21 cellular contexts compared by ENCODE assay signal in genomic region chr7:7745966-7746365, GRCh38. TPM values are rescaled to one million over a fixed set of nuclear protein-coding genes. Genes with fewer than 3 reads are reported as not detected.
DNase-seq lines count a peak whose midpoint lies in the region; ATAC-seq, FAIRE-seq and TF ChIP-seq lines count a peak whose summit lies in the region.
"Had no signal": no experiment of that assay in that cellular context is flagged by ENCODE, and none has a peak within 500 bp of the region (broad histone marks: within the 10 kb centered on the region; RNA-seq: fewer than 3 reads in every experiment).

No MANE protein-coding gene starts in this region.

- peaks cover 0 to 3% (median 0%) of the 10 kb centered on the region in 7 donors for H3K9me3 Mint-ChIP-seq in naive B cell
- H3K9me3 Mint-ChIP-seq in CD14-positive monocyte: no peaks in the 10 kb centered on the region
- no peaks in the 10 kb centered on the region for H3K9me3 Mint-ChIP-seq in activated T-helper 17 cell treated with anti-CD3 and anti-CD28 coated beads, Interleukin-2, amount 50 U/mL, for 72 hours
- H3K9me3 Mint-ChIP-seq: CD4-positive, alpha-beta memory T cell; HFFc6 had no signal

- H3K36me3 ChIP-seq in BLaER1 (no peaks in the 10 kb centered on the region), GM12878 (ENCODE audit: control insufficient read depth in 2 of 2, insufficient read depth in 2 of 2, low read length in 1 of 2) (no peaks in the 10 kb centered on the region), esophagus squamous epithelium (no peaks in the 10 kb centered on the region)
- H3K36me3 ChIP-seq: Peyer's patch, SJSA1 had no signal

- no peak overlapping the region for H3K9ac ChIP-seq in BLaER1
- no peak overlapping the region for H3K9ac ChIP-seq in GM12878 (ENCODE audit: control insufficient read depth, insufficient read depth, low read length)

- no peak for TF ChIP-seq EP300 in GM12878 (IDR thresholded peaks at IDR 0.05; ENCODE audit: borderline replicate concordance in 1 of 2, control insufficient read depth in 1 of 2, low read depth in 2 of 2, low read length in 2 of 2)

- POLR2A ChIA-PET in GM12878 (lab: Charles Lee): interaction anchor here (0.5 to 1.3 kb wide), 4 partner anchors 10 to 1511 kb away, joined by 3 read pairs; no protein-coding TSS in a partner anchor

- H3K4me1 ChIP-seq in BLaER1 (peaks cover 17% of the 10 kb centered on the region), GM12878 (ENCODE audit: control insufficient read depth, insufficient read depth, low read length) (no peaks in the 10 kb centered on the region), esophagus squamous epithelium (no peaks in the 10 kb centered on the region)
- H3K4me1 ChIP-seq: Peyer's patch, SJSA1 had no signal

- H3K27ac Mint-ChIP-seq in naive B cell (peak overlapping the region in 3 of 6 donors; percentile 3 to 75 (median 8)), CD14-positive monocyte (no peak overlapping the region)
- H3K27ac Mint-ChIP-seq in activated T-helper 17 cell treated with anti-CD3 and anti-CD28 coated beads, Interleukin-2, amount 50 U/mL, for 72 hours: no peak overlapping the region
- H3K27ac Mint-ChIP-seq: CD4-positive, alpha-beta memory T cell; HFFc6 had no signal

- H3K4me3 ChIP-seq in BLaER1 (no peak overlapping the region), GM12878 (no peak overlapping the region), esophagus squamous epithelium (no peak overlapping the region)
- H3K4me3 ChIP-seq: Peyer's patch, SJSA1 had no signal

- 98% methylated on average over 4 of the region's 4 CpGs for WGBS in GM12878 (ENCODE audit: insufficient coverage, insufficient replicate concordance, low lambda C conversion rate, missing lambda C conversion rate)
- 85 to 96% methylated on average over 4 of the region's 4 CpGs for WGBS in esophagus squamous epithelium, 2 donors

- no peaks in the 10 kb centered on the region for H3K27me3 Mint-ChIP-seq in naive B cell
- H3K27me3 Mint-ChIP-seq in CD14-positive monocyte (ENCODE audit: low read depth in 3 of 3): no peaks in the 10 kb centered on the region
- no peaks in the 10 kb centered on the region for H3K27me3 Mint-ChIP-seq in activated T-helper 17 cell treated with anti-CD3 and anti-CD28 coated beads, Interleukin-2, amount 50 U/mL, for 72 hours
- H3K27me3 Mint-ChIP-seq: CD4-positive, alpha-beta memory T cell had no signal

- H3K4me1 Mint-ChIP-seq in naive B cell (peaks cover 18 to 29% (median 23%) of the 10 kb centered on the region in 3 donors), CD14-positive monocyte (no peaks in the 10 kb centered on the region)
- H3K4me1 Mint-ChIP-seq in activated T-helper 17 cell treated with anti-CD3 and anti-CD28 coated beads, Interleukin-2, amount 50 U/mL, for 72 hours: no peaks in the 10 kb centered on the region

- DNase-seq in GM12878 (ENCODE audit: low read depth, low spot score): no peak
- no peak for DNase-seq in naive B cell
- no peak for DNase-seq in CD14-positive monocyte (ENCODE audit: low spot score)
- no peak for DNase-seq in esophagus squamous epithelium (lab: John Stamatoyannopoulos, UW)
- DNase-seq: Caco-2; CD4-positive, alpha-beta memory T cell; DMS 273 treated with DMSO at 0.1 percent for 48 hours; H7; HFFc6; KG1; NCI-H2029; NCI-H226; NCI-H524; NK-92 treated with Interleukin-12 subunit alpha and Interleukin-12 subunit beta, amount 100 ng/mL, for 24 hours; Peyer's patch had no signal

- peaks cover 0 to 7% of the 10 kb centered on the region in 2 donors for H3K36me3 Mint-ChIP-seq in naive B cell
- no peaks in the 10 kb centered on the region for H3K36me3 Mint-ChIP-seq in CD14-positive monocyte
- no peaks in the 10 kb centered on the region for H3K36me3 Mint-ChIP-seq in activated T-helper 17 cell treated with anti-CD3 and anti-CD28 coated beads, Interleukin-2, amount 50 U/mL, for 72 hours (ENCODE audit: low read depth)

- in situ Hi-C loops in GM12878 (cut with MboI): no loop called here

- no peaks in the 10 kb centered on the region for H3K27me3 ChIP-seq in BLaER1
- H3K27me3 ChIP-seq in GM12878 (replicated peaks in 1 of 2; ENCODE audit: control insufficient read depth in 2 of 2, insufficient read depth in 2 of 2, low read length in 1 of 2): no peaks in the 10 kb centered on the region
- H3K27me3 ChIP-seq in esophagus squamous epithelium: no peaks in the 10 kb centered on the region
- H3K27me3 ChIP-seq: Peyer's patch, SJSA1 had no signal

- intact Hi-C loops in GM12878 (cut with micrococcal nuclease; ENCODE audit: unreplicated experiment): no loop called here
- intact Hi-C loops in CD14-positive monocyte (cut with micrococcal nuclease): no loop called here
- intact Hi-C loops in esophagus squamous epithelium (cut with DNase I): no loop called here

- H3K79me2 ChIP-seq in GM12878 (ENCODE audit: control insufficient read depth, insufficient read depth, low read length): no peaks in the 10 kb centered on the region

- TF ChIP-seq RAD21 in GM12878 (IDR thresholded peaks at IDR 0.05; ENCODE audit: insufficient read depth, low read depth, low read length): no peak

- H2AFZ ChIP-seq in GM12878 (ENCODE audit: control insufficient read depth, low read depth, low read length): no peak overlapping the region; the same call in 1 of the 2 replicates

- BruUV-seq in GM12878 (replicated peaks; lab: Mats Ljungman, UMichigan): no TSS peak

- RAD21 ChIA-PET in GM12878 (lab: Charles Lee; ENCODE audit: unreplicated experiment): interaction anchor here (0.9 to 1.5 kb wide), 3 partner anchors 15 to 26 kb away, joined by 3 to 6 read pairs (median 3); no protein-coding TSS in a partner anchor

- SMC1A ChIA-PET in GM12878 (lab: Charles Lee; ENCODE audit: uncharacterized antibody, unreplicated experiment): interaction anchor here (0.8 to 2.2 kb wide), 7 partner anchors 12 to 444 kb away, joined by 3 to 16 read pairs (median 3); no protein-coding TSS in a partner anchor

- no peak for FAIRE-seq in GM12878 (lab: Jason Lieb, UNC)

- H3K4me3 Mint-ChIP-seq in naive B cell: peak overlapping the region in 5 of 8 donors; percentile 2 to 75 (median 37)
- no peak overlapping the region for H3K4me3 Mint-ChIP-seq in CD14-positive monocyte
- H3K4me3 Mint-ChIP-seq in activated T-helper 17 cell treated with anti-CD3 and anti-CD28 coated beads, Interleukin-2, amount 50 U/mL, for 72 hours: no peak overlapping the region
- H3K4me3 Mint-ChIP-seq: CD4-positive, alpha-beta memory T cell; HFFc6 had no signal

- TF ChIP-seq CTCF in GM12878 (IDR thresholded peaks at IDR 0.05 in 2 of 3, conservative IDR thresholded peaks at IDR 0.05 in 1 of 3; ENCODE audit: control insufficient read depth in 2 of 3, extremely low read depth in 1 of 3, insufficient read depth in 1 of 3, low read depth in 3 of 3, low read length in 3 of 3): no peak
- no peak for TF ChIP-seq CTCF in CD14-positive monocyte (IDR thresholded peaks at IDR 0.05)
- TF ChIP-seq CTCF in esophagus squamous epithelium (IDR thresholded peaks at IDR 0.05): no peak

- ATAC-seq in GM18868 (IDR thresholded peaks at IDR 0.05; ENCODE audit: unreplicated experiment): peak; percentile 56
- peak; percentile 42; the same call in 2 of the 3 replicates for ATAC-seq in GM12878
- ATAC-seq in naive B cell (ENCODE audit: low read depth in 2 of 2): peak; percentile 63 to 68
- no peak for ATAC-seq in activated T-helper 17 cell treated with anti-CD3 and anti-CD28 coated beads, Interleukin-2, amount 50 U/mL, for 72 hours (replicated peaks)
- no peak for ATAC-seq in GM21723 (IDR thresholded peaks at IDR 0.05; ENCODE audit: unreplicated experiment)

- no peak overlapping the region for H3K27ac ChIP-seq in BLaER1
- H3K27ac ChIP-seq in GM12878 (ENCODE audit: control insufficient read depth, insufficient read depth): no peak overlapping the region
- no peak overlapping the region for H3K27ac ChIP-seq in esophagus squamous epithelium
- H3K27ac ChIP-seq: HL-60, Peyer's patch, SJSA1 had no signal

- no peaks in the 10 kb centered on the region for H3K9me3 ChIP-seq in BLaER1
- no peaks in the 10 kb centered on the region for H3K9me3 ChIP-seq in GM12878 (replicated peaks; ENCODE audit: control insufficient read depth, insufficient read depth, low read length)
- H3K9me3 ChIP-seq in esophagus squamous epithelium: no peaks in the 10 kb centered on the region
- H3K9me3 ChIP-seq: Caco-2, Peyer's patch, SJSA1 had no signal

- H3K4me2 ChIP-seq in BLaER1: peak overlapping the region; percentile 45
- no peak overlapping the region for H3K4me2 ChIP-seq in GM12878 (ENCODE audit: control insufficient read depth, insufficient read depth)

- H4K20me1 ChIP-seq in BLaER1 (no peaks in the 10 kb centered on the region), GM12878 (ENCODE audit: control insufficient read depth, insufficient read depth) (no peaks in the 10 kb centered on the region)

- no peak for TF ChIP-seq POLR2A in GM12878 (IDR thresholded peaks at IDR 0.05; ENCODE audit: low read depth, low read length)
- TF ChIP-seq POLR2A in esophagus squamous epithelium (IDR thresholded peaks at IDR 0.05): no peak

- CTCF ChIA-PET in GM12878 (lab: Yijun Ruan, JAX): interaction anchor here (0.7 to 1.7 kb wide), 4 partner anchors 12 to 64 kb away, joined by 3 to 7 read pairs (median 3); no protein-coding TSS in a partner anchor

TF ChIP-seq in GM12878, 131 proteins besides CTCF, POLR2A, EP300 and RAD21 (continues in another document):
- TF ChIP-seq ATF7 (IDR thresholded peaks at IDR 0.05; ENCODE audit: low read depth) (no peak), EGR1 (IDR thresholded peaks at IDR 0.05; ENCODE audit: borderline replicate concordance in 1 of 2, low read depth in 2 of 2, low read length in 2 of 2) (no peak), ZNF274 (IDR thresholded peaks at IDR 0.05; ENCODE audit: insufficient read depth, insufficient read length) (no peak)

RNA-seq across cellular contexts. Expression of gene RPA3, which starts 27.6 kb away (rescaled TPM):
- total RNA-seq in GM12878 (2013; cell fraction: nucleolus; rRNA removed): 22.7 and 28.1 TPM in 2 replicates
- 60.2 and 75.9 TPM in 2 replicates for total RNA-seq in GM12878 (2014; rRNA removed)
- total RNA-seq in GM12878 (2014; rRNA removed; fragmentation: Illumina TruSeq; extraction: Trizol): 101 and 105 TPM in 2 replicates
- 92.5 and 101 TPM in 2 replicates for total RNA-seq in GM12878 (2021)
- 165 TPM for polyA plus RNA-seq in GM12878 (2011; ENCODE audit: low read depth)
- polyA plus RNA-seq in GM12878 (2011; rRNA removed): 118 and 212 TPM in 2 replicates
- 42.7 and 49.6 TPM in 2 replicates for polyA plus RNA-seq in GM12878 (2011; cell fraction: cytosol; rRNA removed)
- polyA plus RNA-seq in GM12878 (2011; cell fraction: nucleus; rRNA removed): 28.5 and 33.4 TPM in 2 replicates
- 105 and 107 TPM in 2 replicates for polyA plus RNA-seq in GM12878 (2012)
- 97.1 and 98.1 TPM in 2 replicates for polyA plus RNA-seq in GM12878 (2014; fragmentation: Illumina TruSeq; extraction: Trizol)
- polyA plus RNA-seq in GM12878 (2014; fragmentation: Nextera tagmentation; extraction: Ambion mirVana): 100 to 1,000 TPM; 304 to 317 TPM
- 58.1 and 74.0 TPM in 2 replicates for polyA plus RNA-seq in GM12878 (2014; rRNA removed)
- 100 to 1,000 TPM; 331 to 343 TPM for polyA plus RNA-seq in GM12878 (2016; fragmentation: Nextera tagmentation; extraction: Ambion mirVana)
- polyA minus RNA-seq in GM12878 (2011; rRNA and poly(A)+ RNA removed): 19.9 and 22.3 TPM in 2 replicates
- 8.8 and 15.9 TPM in 2 replicates for polyA minus RNA-seq in GM12878 (2011; cell fraction: cytosol; rRNA and poly(A)+ RNA removed)
- 14.4 and 19.5 TPM in 2 replicates for polyA minus RNA-seq in GM12878 (2011; cell fraction: nucleus; rRNA and poly(A)+ RNA removed)
- 100 to 1,000 TPM; 114 to 186 (median 150) TPM for polyA plus RNA-seq in naive B cell (ENCODE audit: low read depth in 6 of 6)
- polyA plus RNA-seq in CD14-positive monocyte: 10 to 100 TPM; 44.7 to 50.5 TPM
- 10 to 100 TPM; 13.0 to 29.3 (median 21.7) TPM for total RNA-seq in esophagus squamous epithelium
- 100 to 1,000 TPM; 102 to 136 TPM for total RNA-seq in activated T-helper 17 cell treated with anti-CD3 and anti-CD28 coated beads, Interleukin-2, amount 50 U/mL, for 72 hours

Comparison
In these comparisons a context has a peak if more than half of its experiments do, and no peak if none do; other contexts are left out.
1. ATAC-seq: peak in GM18868 (single experiment), GM12878 (single experiment) and naive B cell (2 of 2); none in activated T-helper 17 cell treated with anti-CD3 and anti-CD28 coated beads, Interleukin-2, amount 50 U/mL, for 72 hours (single experiment) and GM21723 (single experiment).
2. H3K4me3 Mint-ChIP-seq: peak in naive B cell (5 of 8); none in CD14-positive monocyte (0 of 2) and activated T-helper 17 cell treated with anti-CD3 and anti-CD28 coated beads, Interleukin-2, amount 50 U/mL, for 72 hours (single experiment).